Comparison of ENCODE assay signal across 5 cellular contexts in genomic region chr1:172847814-172848213, GRCh38.
DNase-seq lines count a peak whose midpoint lies in the region; ATAC-seq, FAIRE-seq and TF ChIP-seq lines count a peak whose summit lies in the region.
"Not testable (repeated sequence)": the region's sequence is repeated elsewhere in the genome, so short reads cannot be mapped to it uniquely, and the experiment has no call there.

No MANE protein-coding gene starts in this region.

- H3K27me3 Mint-ChIP-seq in activated CD4-positive, alpha-beta T cell treated with anti-CD3 and anti-CD28 coated beads, Interleukin-2, amount 10 ng/mL, durations not matched to agents 24 days and 14 days: peaks cover 41% of the 10 kb centered on the region

- not testable (repeated sequence) for H3K27ac ChIP-seq in PC-3 (ENCODE audit: low read length)

- not testable (repeated sequence) for H3K9me2 ChIP-seq in PC-3 (replicated peaks; ENCODE audit: low read length)

- not testable (repeated sequence) for H3K79me2 ChIP-seq in PC-3 (ENCODE audit: low read length)

- intact Hi-C loops in PC-3 (cut with micrococcal nuclease); activated CD4-positive, alpha-beta T cell treated with anti-CD3 and anti-CD28 coated beads, Interleukin-2, amount 10 ng/mL, durations not matched to agents 24 days and 14 days (cut with micrococcal nuclease): not testable (repeated sequence)

- POLR2A ChIA-PET in PC-3 (lab: Charles Lee; ENCODE audit: unreplicated experiment): not testable (repeated sequence)

- not testable (repeated sequence) for H2AFZ ChIP-seq in PC-3 (ENCODE audit: low read length)

- peaks cover 20% of the 10 kb centered on the region for H3K4me1 Mint-ChIP-seq in activated CD4-positive, alpha-beta T cell treated with anti-CD3 and anti-CD28 coated beads, Interleukin-2, amount 10 ng/mL, durations not matched to agents 24 days and 14 days

- not testable (repeated sequence) for DNase-seq in GM12892 (ENCODE audit: insufficient read length)
- peak; percentile 50 for DNase-seq in LNCaP clone FGC (ENCODE audit: low read depth)
- DNase-seq in PC-3: peak; percentile 38
- peak; percentile 17 for DNase-seq in activated CD4-positive, alpha-beta T cell treated with anti-CD3 and anti-CD28 coated beads, Interleukin-2, amount 10 ng/mL, durations not matched to agents 24 days and 14 days

- H3K36me3 Mint-ChIP-seq in activated CD4-positive, alpha-beta T cell treated with anti-CD3 and anti-CD28 coated beads, Interleukin-2, amount 10 ng/mL, durations not matched to agents 24 days and 14 days (ENCODE audit: low read depth): not testable (repeated sequence)

- H3K4me3 Mint-ChIP-seq in activated CD4-positive, alpha-beta T cell treated with anti-CD3 and anti-CD28 coated beads, Interleukin-2, amount 10 ng/mL, durations not matched to agents 24 days and 14 days: not testable (repeated sequence)

- FAIRE-seq in GM12892 (lab: Jason Lieb, UNC): peak; percentile 58
- FAIRE-seq in TTC549 (lab: Jason Lieb, UNC): peak; percentile 19

- H3F3A ChIP-seq in PC-3 (ENCODE audit: low read length, unreplicated experiment): not testable (repeated sequence)

- not testable (repeated sequence) for H3K9me3 ChIP-seq in PC-3 (ENCODE audit: low read length)

- CTCF ChIA-PET in PC-3 (lab: Charles Lee): not testable (repeated sequence)

- TF ChIP-seq CTCF in LNCaP clone FGC (IDR thresholded peaks at IDR 0.05; ENCODE audit: control insufficient read depth, extremely low read depth, insufficient read depth); PC-3 (conservative IDR thresholded peaks at IDR 0.05; ENCODE audit: low read depth, low read length): not testable (repeated sequence)

- H3K4me3 ChIP-seq in LNCaP clone FGC (ENCODE audit: low read depth, low read length); PC-3 (ENCODE audit: low read length): not testable (repeated sequence)

- H3K27me3 ChIP-seq in PC-3 (ENCODE audit: low read length): not testable (repeated sequence)

- not testable (repeated sequence) for H3K9ac ChIP-seq in PC-3 (ENCODE audit: low read length)

- H4K20me1 ChIP-seq in PC-3 (ENCODE audit: low read length): not testable (repeated sequence)

- TF ChIP-seq POLR2A in GM12892 (IDR thresholded peaks at IDR 0.05; ENCODE audit: low read depth, low read length): not testable (repeated sequence)

- H3K36me3 ChIP-seq in PC-3 (ENCODE audit: low read depth, low read length): not testable (repeated sequence)

- peak; percentile 54; the same call in 1 of the 2 replicates for ATAC-seq in PC-3

- H3K4me2 ChIP-seq in PC-3 (ENCODE audit: low read length): not testable (repeated sequence)

- not testable (repeated sequence) for H3K4me1 ChIP-seq in PC-3 (ENCODE audit: insufficient read depth, low read length)

- not testable (repeated sequence) for H3K27ac Mint-ChIP-seq in activated CD4-positive, alpha-beta T cell treated with anti-CD3 and anti-CD28 coated beads, Interleukin-2, amount 10 ng/mL, durations not matched to agents 24 days and 14 days

- BruUV-seq in PC-3 (replicated peaks; lab: Mats Ljungman, UMichigan): not testable (repeated sequence)

- peaks cover 11% of the 10 kb centered on the region for H3K9me3 Mint-ChIP-seq in activated CD4-positive, alpha-beta T cell treated with anti-CD3 and anti-CD28 coated beads, Interleukin-2, amount 10 ng/mL, durations not matched to agents 24 days and 14 days
